13 cellular contexts compared by ENCODE assay signal in genomic region chr4:6751611-6752485, GRCh38. TPM values are rescaled to one million over a fixed set of nuclear protein-coding genes. Genes with fewer than 3 reads are reported as not detected.
DNase-seq lines count a peak whose midpoint lies in the region; ATAC-seq, FAIRE-seq and TF ChIP-seq lines count a peak whose summit lies in the region.
"Had no signal": no experiment of that assay in that cellular context is flagged by ENCODE, and none has a peak within 500 bp of the region (broad histone marks: within the 10 kb centered on the region; RNA-seq: fewer than 3 reads in every experiment).

No MANE protein-coding gene starts in this region.

- peak overlapping the region; percentile 38 for H2AFZ ChIP-seq in astrocyte (ENCODE audit: low read depth, low read length)

- no peaks in the 10 kb centered on the region for H3K4me1 Mint-ChIP-seq in astrocyte (ENCODE audit: low read depth, unreplicated experiment)
- peaks cover 4 to 20% (median 12%) of the 10 kb centered on the region in 4 donors for H3K4me1 Mint-ChIP-seq in naive thymus-derived CD8-positive, alpha-beta T cell

- TF ChIP-seq CTCF in astrocyte (IDR thresholded peaks at IDR 0.05; ENCODE audit: insufficient read depth, low read depth, low read length) = no peak

- peak in 1 of 2 donors; percentile 58 for ATAC-seq in naive thymus-derived CD8-positive, alpha-beta T cell
- no peak for ATAC-seq in HG03521 (IDR thresholded peaks at IDR 0.05; ENCODE audit: unreplicated experiment)
- ATAC-seq in HG03045 (IDR thresholded peaks at IDR 0.05; ENCODE audit: unreplicated experiment) = no peak

- no peaks in the 10 kb centered on the region for H3K9me3 ChIP-seq in astrocyte (ENCODE audit: insufficient read depth, low read depth, low read length)
- H3K9me3 ChIP-seq: SJCRH30 had no signal

- DNase-seq in DMS53 (lab: John Stamatoyannopoulos, UW) = peak; percentile 96
- DNase-seq in M059J (ENCODE audit: low read depth) = peak; percentile 24
- no peak for DNase-seq in astrocyte (ENCODE audit: low read depth)
- DNase-seq in naive thymus-derived CD8-positive, alpha-beta T cell = no peak
- no peak for DNase-seq in GM12892 (ENCODE audit: insufficient read length)
- DNase-seq: activated CD8-positive, alpha-beta memory T cell treated with anti-CD3 and anti-CD28 coated beads, Interleukin-2, amount 50 U/mL, for 48 hours; nephron progenitor cell; SJCRH30; stimulated activated CD4-positive, alpha-beta T cell treated with anti-CD3 and anti-CD28 coated beads, Interleukin-15, amount 100 ng/mL, for 24 hours; stimulated activated naive CD4-positive, alpha-beta T cell treated with Interleukin-2 at 50 U/mL for 16 hours had no signal

- FAIRE-seq in astrocyte (lab: Jason Lieb, UNC) (no peak), GM12892 (lab: Jason Lieb, UNC) (no peak)

- H3K36me3 Mint-ChIP-seq in astrocyte (ENCODE audit: low read depth, unreplicated experiment) = no peaks in the 10 kb centered on the region
- no peaks in the 10 kb centered on the region for H3K36me3 Mint-ChIP-seq in naive thymus-derived CD8-positive, alpha-beta T cell

- H3K9me3 Mint-ChIP-seq in astrocyte (ENCODE audit: unreplicated experiment) = peaks cover 3% of the 10 kb centered on the region
- H3K9me3 Mint-ChIP-seq in naive thymus-derived CD8-positive, alpha-beta T cell = no peaks in the 10 kb centered on the region

- H3K4me1 ChIP-seq in astrocyte (ENCODE audit: insufficient read depth, low read length) = peaks cover 14% of the 10 kb centered on the region

- no peak overlapping the region for H3K27ac ChIP-seq in astrocyte (ENCODE audit: low read depth, low read length)
- H3K27ac ChIP-seq: SJCRH30 had no signal

- H3K27me3 Mint-ChIP-seq in astrocyte (ENCODE audit: low read depth, unreplicated experiment) = no peaks in the 10 kb centered on the region
- H3K27me3 Mint-ChIP-seq in naive thymus-derived CD8-positive, alpha-beta T cell = no peaks in the 10 kb centered on the region

- no peak for TF ChIP-seq POLR2A in GM12892 (IDR thresholded peaks at IDR 0.05; ENCODE audit: low read depth, low read length)

- no peak overlapping the region for H3K4me3 Mint-ChIP-seq in astrocyte (ENCODE audit: unreplicated experiment)
- H3K4me3 Mint-ChIP-seq in naive thymus-derived CD8-positive, alpha-beta T cell = peak overlapping the region; percentile 60 to 82 (median 75)
- H3K4me3 Mint-ChIP-seq: nephron progenitor cell had no signal

- no peaks in the 10 kb centered on the region for H3K79me2 ChIP-seq in astrocyte (ENCODE audit: insufficient read depth, low read length)

- peak overlapping the region; percentile 1 for H3K27ac Mint-ChIP-seq in astrocyte (ENCODE audit: unreplicated experiment)
- peak overlapping the region; percentile 45 to 93 (median 88) for H3K27ac Mint-ChIP-seq in naive thymus-derived CD8-positive, alpha-beta T cell
- H3K27ac Mint-ChIP-seq: nephron progenitor cell had no signal

- no peaks in the 10 kb centered on the region for H3K27me3 ChIP-seq in astrocyte (ENCODE audit: insufficient read depth, low read length)
- H3K27me3 ChIP-seq: SJCRH30 had no signal

- H3K4me2 ChIP-seq in astrocyte (ENCODE audit: low read length) = no peak overlapping the region

- H4K20me1 ChIP-seq in astrocyte (ENCODE audit: insufficient read depth, low read length) = no peaks in the 10 kb centered on the region

- H3K36me3 ChIP-seq in astrocyte (ENCODE audit: insufficient read depth, low read length) = no peaks in the 10 kb centered on the region
- H3K36me3 ChIP-seq: SJCRH30 had no signal

- H3K9ac ChIP-seq in astrocyte (ENCODE audit: low read length) = no peak overlapping the region

- no peak overlapping the region for H3K4me3 ChIP-seq in astrocyte (ENCODE audit: insufficient read depth, low read depth, low read length)
- H3K4me3 ChIP-seq: coronary artery, SJCRH30 had no signal

- POLR2A ChIA-PET in naive thymus-derived CD8-positive, alpha-beta T cell (lab: Charles Lee) = interaction anchor here (1.1 to 1.7 kb wide), 3 partner anchors 16 to 34 kb away, joined by 3 to 4 read pairs (median 3); no protein-coding TSS in a partner anchor

RNA-seq across cellular contexts. Expression of gene KIAA0232, which starts 30.7 kb away (rescaled TPM):
- 14.3 and 18.5 TPM in 2 replicates for total RNA-seq in M059J (2014; rRNA removed; shearing (Covaris generic))
- 25.0 and 27.6 TPM in 2 replicates for total RNA-seq in astrocyte
- 10 to 100 TPM; 29.9 to 31.0 TPM for total RNA-seq in naive thymus-derived CD8-positive, alpha-beta T cell
- polyA plus RNA-seq in naive thymus-derived CD8-positive, alpha-beta T cell = 10 to 100 TPM; 11.9 to 15.4 (median 13.7) TPM
- 8.2 TPM for polyA plus RNA-seq in GM12892 (2012; ENCODE audit: missing spikeins)

RNA-seq across cellular contexts. Expression of gene BLOC1S4, which starts 35.9 kb away (rescaled TPM):
- total RNA-seq in M059J (2014; rRNA removed; shearing (Covaris generic)) = 15.4 and 18.9 TPM in 2 replicates
- 20.9 and 21.2 TPM in 2 replicates for total RNA-seq in astrocyte
- 10 to 100 TPM; 38.7 to 40.0 TPM for total RNA-seq in naive thymus-derived CD8-positive, alpha-beta T cell
- 10 to 100 TPM; 65.8 to 81.6 (median 75.4) TPM for polyA plus RNA-seq in naive thymus-derived CD8-positive, alpha-beta T cell
- 8.6 TPM for polyA plus RNA-seq in GM12892 (2012; ENCODE audit: missing spikeins)

RNA-seq across cellular contexts. Expression of gene MRFAP1L1, which starts 42.2 kb away (rescaled TPM):
- 56.0 and 81.2 TPM in 2 replicates for total RNA-seq in M059J (2014; rRNA removed; shearing (Covaris generic))
- 33.2 and 36.8 TPM in 2 replicates for total RNA-seq in astrocyte
- 100 to 1,000 TPM; 123 to 127 TPM for total RNA-seq in naive thymus-derived CD8-positive, alpha-beta T cell
- polyA plus RNA-seq in naive thymus-derived CD8-positive, alpha-beta T cell = 100 to 1,000 TPM; 102 to 124 (median 105) TPM
- polyA plus RNA-seq in GM12892 (2012; ENCODE audit: missing spikeins) = 46.8 TPM

RNA-seq across cellular contexts. Expression of gene S100P, which starts 58.2 kb away (rescaled TPM):
- total RNA-seq in M059J (2014; rRNA removed; shearing (Covaris generic)) = not detected in 2 replicates
- not detected in 2 replicates for total RNA-seq in astrocyte
- 1 to 10 TPM in 1 of 2 experiments, under 1 TPM in 1; 0.39 to 3.0 TPM for total RNA-seq in naive thymus-derived CD8-positive, alpha-beta T cell
- 1 to 10 TPM in 1 of 3 donors, not detected in 2; 3.2 TPM for polyA plus RNA-seq in naive thymus-derived CD8-positive, alpha-beta T cell
- polyA plus RNA-seq in GM12892 (2012; ENCODE audit: missing spikeins) = not detected

Comparison
In these comparisons a context has a peak if more than half of its experiments do, and no peak if none do; other contexts are left out.
1. DNase-seq: peak in DMS53 (single experiment) and M059J (single experiment); none in astrocyte (single experiment), naive thymus-derived CD8-positive, alpha-beta T cell (0 of 10) and GM12892 (single experiment).